Comparison of ENCODE assay signal across 9 cellular contexts in genomic region chr20:1782181-1782580, GRCh38.
"Had no signal": no experiment of that assay in that cellular context is flagged by ENCODE, and none has a peak within 500 bp of the region (broad histone marks: within the 10 kb centered on the region; RNA-seq: fewer than 3 reads in every experiment).

No MANE protein-coding gene starts in this region.

- DNase-seq: GM23248, GOT3, H7, HFFc6, IMR-90 had no signal

- H3K27ac ChIP-seq: GM23248, HL-60 had no signal

- FAIRE-seq: HepG2, K562 had no signal

- H3K9ac ChIP-seq: GM23248 had no signal

- H3K36me3 ChIP-seq: HAP-1 had no signal

- H3K9me3 ChIP-seq: HAP-1 had no signal

- H3K4me3 ChIP-seq: GM23248, HAP-1, K562 had no signal

- H2AFZ ChIP-seq: GM23248 had no signal
